Comparison of ENCODE assay signal across 20 cellular contexts in genomic region chr13:75947448-75947847, GRCh38.
"Had no signal": no experiment of that assay in that cellular context is flagged by ENCODE, and none has a peak within 500 bp of the region (broad histone marks: within the 10 kb centered on the region; RNA-seq: fewer than 3 reads in every experiment).

No MANE protein-coding gene starts in this region.

- ATAC-seq: activated naive CD4-positive, alpha-beta T cell treated with anti-CD3 and anti-CD28 coated beads, Interleukin-2, amount 50 U/mL, for 72 hours; activated naive CD8-positive, alpha-beta T cell treated with anti-CD3 and anti-CD28 coated beads, Interleukin-2, amount 50 U/mL, for 24 hours; activated T-cell treated with anti-CD3 and anti-CD28 coated beads, Interleukin-2, amount 50 U/mL, for 4 hours; PC-3 had no signal

- H3K27me3 Mint-ChIP-seq: activated CD4-positive, alpha-beta memory T cell treated with anti-CD3 and anti-CD28 coated beads for 36 hours; activated CD4-positive, alpha-beta T cell treated with anti-CD3 and anti-CD28 coated beads, Interleukin-2, amount 10 ng/mL, durations not matched to agents 7 days and 5 days; activated naive CD8-positive, alpha-beta T cell treated with anti-CD3 and anti-CD28 coated beads, Interleukin-2, amount 50 U/mL, for 24 hours had no signal

- H3K4me3 ChIP-seq: MG63 had no signal

- H3K9me3 Mint-ChIP-seq: activated B cell treated with CpG ODN at 0.5 μM for 24 hours; activated CD4-positive, alpha-beta memory T cell treated with anti-CD3 and anti-CD28 coated beads for 36 hours; activated CD4-positive, alpha-beta T cell treated with anti-CD3 and anti-CD28 coated beads, Interleukin-2, amount 10 ng/mL, durations not matched to agents 7 days and 5 days; activated naive CD4-positive, alpha-beta T cell treated with anti-CD3 and anti-CD28 coated beads, Interleukin-2, amount 50 U/mL, for 72 hours; activated naive CD8-positive, alpha-beta T cell treated with anti-CD3 and anti-CD28 coated beads, Interleukin-2, amount 50 U/mL, for 24 hours; activated T-cell treated with anti-CD3 and anti-CD28 coated beads, Interleukin-2, amount 50 U/mL, for 4 hours; T-helper 1 cell treated with Interleukin-12 subunit alpha and Interleukin-12 subunit beta and Interleukin-4 antibody, amounts not matched to agents 30 μg/mL and 1 μg/mL, for 36 hours had no signal

- H3K27me3 ChIP-seq: MG63 had no signal

- H3K4me1 Mint-ChIP-seq: activated B cell treated with CpG ODN at 0.5 μM for 24 hours; activated CD4-positive, alpha-beta T cell treated with anti-CD3 and anti-CD28 coated beads, Interleukin-2, amount 10 ng/mL, durations not matched to agents 7 days and 5 days; activated naive CD8-positive, alpha-beta T cell treated with anti-CD3 and anti-CD28 coated beads, Interleukin-2, amount 50 U/mL, for 24 hours had no signal

- H3K27ac Mint-ChIP-seq: activated B cell treated with CpG ODN at 0.5 μM for 24 hours; activated CD4-positive, alpha-beta memory T cell treated with anti-CD3 and anti-CD28 coated beads for 36 hours; activated CD4-positive, alpha-beta T cell treated with anti-CD3 and anti-CD28 coated beads, Interleukin-2, amount 10 ng/mL, durations not matched to agents 7 days and 5 days; activated naive CD4-positive, alpha-beta T cell treated with anti-CD3 and anti-CD28 coated beads, Interleukin-2, amount 50 U/mL, for 72 hours; activated naive CD8-positive, alpha-beta T cell treated with anti-CD3 and anti-CD28 coated beads, Interleukin-2, amount 50 U/mL, for 24 hours; T-helper 1 cell treated with Interleukin-12 subunit alpha and Interleukin-12 subunit beta and Interleukin-4 antibody, amounts not matched to agents 30 μg/mL and 1 μg/mL, for 36 hours had no signal

- H3K4me3 Mint-ChIP-seq: activated B cell treated with CpG ODN at 0.5 μM for 24 hours; activated CD4-positive, alpha-beta memory T cell treated with anti-CD3 and anti-CD28 coated beads for 36 hours; activated CD4-positive, alpha-beta T cell treated with anti-CD3 and anti-CD28 coated beads, Interleukin-2, amount 10 ng/mL, durations not matched to agents 7 days and 5 days; activated naive CD8-positive, alpha-beta T cell treated with anti-CD3 and anti-CD28 coated beads, Interleukin-2, amount 50 U/mL, for 24 hours; activated T-cell treated with anti-CD3 and anti-CD28 coated beads, Interleukin-2, amount 50 U/mL, for 4 hours; T-helper 1 cell treated with Interleukin-12 subunit alpha and Interleukin-12 subunit beta and Interleukin-4 antibody, amounts not matched to agents 30 μg/mL and 1 μg/mL, for 36 hours had no signal

- DNase-seq: activated B cell treated with CpG ODN at 0.5 μM for 24 hours; activated CD4-positive, alpha-beta memory T cell treated with anti-CD3 and anti-CD28 coated beads for 36 hours; activated CD4-positive, alpha-beta T cell treated with anti-CD3 and anti-CD28 coated beads for 1 hour; activated CD4-positive, alpha-beta T cell treated with anti-CD3 and anti-CD28 coated beads, Interleukin-2, amount 10 ng/mL, durations not matched to agents 7 days and 5 days; activated CD8-positive, alpha-beta memory T cell treated with anti-CD3 and anti-CD28 coated beads for 24 hours; activated effector memory CD4-positive, alpha-beta T cell treated with anti-CD3 and anti-CD28 coated beads, Interleukin-2, amount 50 U/mL, for 16 hours; activated naive CD4-positive, alpha-beta T cell treated with Interleukin-2 at 50 U/mL for 16 hours; activated naive CD8-positive, alpha-beta T cell treated with anti-CD3 and anti-CD28 coated beads, Interleukin-2, amount 50 U/mL, for 24 hours; activated T-cell treated with anti-CD3 and anti-CD28 coated beads, Interleukin-2, amount 50 U/mL, for 4 hours; amniotic stem cell; MG63; MV-4-11; NCI-H1092 treated with DMSO at 0.1 percent for 48 hours; NCI-H1436; NCI-H187 treated with DMSO at 0.1 percent for 48 hours; NCI-H2081 treated with DMSO at 0.1 percent for 48 hours; PC-3; SHP77 had no signal

- H3K9me3 ChIP-seq: MG63 had no signal

- H3K36me3 ChIP-seq: MG63 had no signal

- H3K36me3 Mint-ChIP-seq: activated CD4-positive, alpha-beta memory T cell treated with anti-CD3 and anti-CD28 coated beads for 36 hours; activated naive CD4-positive, alpha-beta T cell treated with anti-CD3 and anti-CD28 coated beads, Interleukin-2, amount 50 U/mL, for 72 hours had no signal
